In the genomic region with DNA sequence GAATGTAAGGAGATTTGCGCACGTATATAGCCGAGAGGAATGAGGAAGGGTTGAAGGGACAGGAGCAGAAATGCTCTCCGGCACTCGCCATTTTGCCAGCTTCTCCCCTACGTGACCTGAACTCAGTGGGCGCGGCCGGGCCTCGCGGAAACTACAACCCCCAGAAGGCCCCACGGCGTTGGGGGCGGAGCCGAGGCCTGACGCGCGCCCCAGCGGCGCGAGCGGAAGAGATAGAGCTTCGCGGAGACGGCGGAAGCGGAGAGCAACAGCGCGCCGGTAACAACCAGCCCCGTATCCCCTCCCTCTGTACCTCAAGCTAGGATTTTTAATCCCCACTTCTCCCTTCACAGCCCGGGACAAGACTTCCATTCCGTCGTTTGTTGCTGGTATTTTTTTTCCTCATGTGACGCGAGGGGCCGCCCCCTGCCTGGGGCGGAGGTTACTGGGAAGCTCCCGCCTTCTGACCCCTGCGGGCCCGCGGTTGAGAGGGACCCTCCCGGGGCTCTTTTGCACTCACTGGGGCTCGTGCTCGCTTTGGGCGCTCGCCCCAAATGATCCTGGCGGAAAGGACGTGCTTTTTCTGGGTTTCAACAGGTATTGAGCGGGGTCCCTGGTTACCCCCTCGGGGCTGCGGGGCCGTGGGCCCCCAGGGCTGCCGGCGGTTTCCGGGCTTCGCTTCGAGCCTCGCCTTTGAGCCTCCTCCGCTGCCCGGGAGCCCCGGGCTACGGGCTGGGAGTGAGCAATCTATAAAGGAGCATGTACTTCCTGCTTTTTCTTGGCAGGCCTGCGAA, we compare ENCODE assay signal across 8 cellular contexts. TPM values are rescaled to one million over a fixed set of nuclear protein-coding genes. Genes with fewer than 3 reads are reported as not detected.
DNase-seq lines count a peak whose midpoint lies in the region; ATAC-seq lines count a peak whose summit lies in the region.

A gene (plus strand): TSS at position 227 of the 791 bp plus-strand sequence. CDS start 73,458 bp downstream, outside the sequence.

- H3K9me3 Mint-ChIP-seq in memory B cell = peaks cover 2% of the 10 kb centered on the region

- H3K4me3 ChIP-seq in effector memory CD4-positive, alpha-beta T cell (ENCODE audit: insufficient read depth, low read depth, low read length, poor library complexity, severe bottlenecking) = peak within 1 kb of the TSS; percentile 75

- ATAC-seq in GM19467 (IDR thresholded peaks at IDR 0.05; ENCODE audit: unreplicated experiment) (peak; percentile 75), memory B cell (ENCODE audit: low read depth) (peak; percentile 92)

- CTCF ChIA-PET in activated CD8-positive, alpha-beta memory T cell treated with anti-CD3 and anti-CD28 coated beads for 36 hours (lab: Charles Lee) = interaction anchor here (1.5 to 1.6 kb wide), 2 partner anchors 12 to 59 kb away, joined by 4 read pairs; no protein-coding TSS in a partner anchor

- peak within 1 kb of the TSS; percentile 95 for H3K27ac Mint-ChIP-seq in memory B cell

- POLR2A ChIA-PET in activated CD8-positive, alpha-beta memory T cell treated with anti-CD3 and anti-CD28 coated beads for 36 hours (lab: Charles Lee) = no interaction called here

- H3K36me3 ChIP-seq in effector memory CD4-positive, alpha-beta T cell (ENCODE audit: control insufficient read depth, insufficient read depth, low read length) = no peaks in the 10 kb centered on the region

- peaks cover 2% of the 10 kb centered on the region for H3K36me3 Mint-ChIP-seq in memory B cell

- no peaks in the 10 kb centered on the region for H3K27me3 Mint-ChIP-seq in memory B cell

- peaks cover 9% of the 10 kb centered on the region for H3K4me1 ChIP-seq in effector memory CD4-positive, alpha-beta T cell (ENCODE audit: control insufficient read depth, insufficient read depth, low read length, poor library complexity, severe bottlenecking)

- peak within 1 kb of the TSS; percentile 95 for H3K4me3 Mint-ChIP-seq in memory B cell

- H3K27me3 ChIP-seq in effector memory CD4-positive, alpha-beta T cell (replicated peaks; ENCODE audit: control insufficient read depth, insufficient read depth, low read length, poor library complexity, severe bottlenecking) = no peaks in the 10 kb centered on the region

- H3K9me3 ChIP-seq in effector memory CD4-positive, alpha-beta T cell (ENCODE audit: control insufficient read depth, low read length) = no peaks in the 10 kb centered on the region

- peak; percentile 90 for DNase-seq in COLO668 (lab: John Stamatoyannopoulos, UW; ENCODE audit: unreplicated experiment)
- peak; percentile 75 for DNase-seq in HPDE6-E6E7 (ENCODE audit: extremely low spot score)
- DNase-seq in NK-92 (lab: John Stamatoyannopoulos, UW; ENCODE audit: unreplicated experiment) = peak; percentile 11
- DNase-seq in effector memory CD4-positive, alpha-beta T cell = peak; percentile 77 to 88 (median 88)
- peak; percentile 91 to 97 for DNase-seq in memory B cell (ENCODE audit: low spot score in 2 of 2)
- peak; percentile 86 for DNase-seq in stimulated activated CD8-positive, alpha-beta memory T cell treated with anti-CD3 and anti-CD28 coated beads, Interleukin-12 subunit alpha, Interleukin-12 subunit beta, amount 100 ng/mL, for 1 hour (ENCODE audit: low read depth)

- peak within 1 kb of the TSS; percentile 96 for H3K27ac ChIP-seq in effector memory CD4-positive, alpha-beta T cell (ENCODE audit: insufficient read depth, low read length, poor library complexity, severe bottlenecking)

- peaks cover 28% of the 10 kb centered on the region for H3K4me1 Mint-ChIP-seq in memory B cell

RNA-seq across cellular contexts. Expression of the gene that starts here (rescaled TPM):
- total RNA-seq in activated CD8-positive, alpha-beta memory T cell treated with anti-CD3 and anti-CD28 coated beads for 36 hours = 10 to 100 TPM; 21.0 to 23.4 TPM

Comparison
In these comparisons a context has a peak if more than half of its experiments do, and no peak if none do; other contexts are left out.
1. Peak in every context shown above with its lines: DNase-seq, ATAC-seq, H3K4me3 ChIP-seq and H3K27ac ChIP-seq.
2. DNase-seq: peak in every context shown above with its lines; median percentile 94 in memory B cell; 90 in COLO668; 88 in effector memory CD4-positive, alpha-beta T cell; 86 in stimulated activated CD8-positive, alpha-beta memory T cell treated with anti-CD3 and anti-CD28 coated beads, Interleukin-12 subunit alpha, Interleukin-12 subunit beta, amount 100 ng/mL, for 1 hour; 75 in HPDE6-E6E7; 11 in NK-92.